Comparison of ENCODE assay signal across 8 cellular contexts in the genomic region with DNA sequence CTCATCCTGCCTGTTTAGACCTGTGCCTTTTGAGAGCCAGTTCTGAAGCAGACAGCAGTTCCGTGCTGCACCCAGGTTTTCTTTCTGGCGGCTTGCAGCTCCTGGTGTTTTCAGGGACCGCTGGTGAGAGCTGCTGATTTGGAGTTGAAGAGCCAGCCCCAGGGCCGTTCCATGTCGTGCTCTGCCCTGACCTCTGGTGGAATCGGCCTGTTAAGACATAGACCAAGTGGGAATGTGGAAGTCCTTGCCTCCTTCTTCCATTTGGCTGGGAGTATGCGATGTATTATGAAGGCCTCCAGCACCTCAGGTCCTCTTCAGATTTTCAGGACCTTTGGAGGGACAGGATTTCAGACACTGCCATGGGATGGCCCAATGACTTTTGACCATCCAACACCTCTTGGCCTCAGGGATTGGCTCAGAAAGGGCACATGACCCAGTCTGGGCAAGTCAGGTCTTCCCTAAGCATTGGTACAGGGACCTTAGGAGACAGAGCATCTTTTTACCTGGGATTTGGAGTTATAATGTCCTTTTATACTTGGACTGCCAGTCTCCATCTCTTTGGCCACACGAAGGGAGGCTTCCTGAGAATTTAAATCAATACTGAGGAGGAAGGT.
A peak's percentile ranks its signal among the peaks of the same experiment; 100 is the strongest.
DNase-seq lines count a peak whose midpoint lies in the region; ATAC-seq and TF ChIP-seq lines count a peak whose summit lies in the region.

No MANE protein-coding gene starts in this region.

- no peak overlapping the region for H3K27ac Mint-ChIP-seq in activated naive CD8-positive, alpha-beta T cell

- in situ Hi-C loops in SK-MEL-5 (cut with HindIII; ENCODE audit: low pct_unique_long_range_greater_than_20kb, low sequenced_read_pairs), result no loop called here

- ATAC-seq in GM21367 (IDR thresholded peaks at IDR 0.05; ENCODE audit: unreplicated experiment), result peak; percentile 75

- no peaks in the 10 kb centered on the region for H3K9me3 Mint-ChIP-seq in activated naive CD8-positive, alpha-beta T cell (ENCODE audit: low read depth)

- TF ChIP-seq EP300 in Ishikawa (IDR thresholded peaks at IDR 0.05; ENCODE audit: borderline replicate concordance), result no peak

- H3K4me1 Mint-ChIP-seq in activated naive CD8-positive, alpha-beta T cell (ENCODE audit: low read depth), result peaks cover 15% of the 10 kb centered on the region

- TF ChIP-seq RAD21 in Ishikawa (IDR thresholded peaks at IDR 0.05; ENCODE audit: low read depth), result peak; percentile 88

- intact Hi-C loops in head of caudate nucleus (cut with DNase I), result no loop called here

- peak overlapping the region; percentile 52 for H3K4me3 Mint-ChIP-seq in activated naive CD8-positive, alpha-beta T cell

- H3K27me3 Mint-ChIP-seq in activated naive CD8-positive, alpha-beta T cell, result peaks cover 18% of the 10 kb centered on the region

- peak; percentile 63 for DNase-seq in COLO829 (ENCODE audit: low spot score)
- DNase-seq in SK-MEL-5 (ENCODE audit: low read depth, low spot score), result peak; percentile 83
- peak; percentile 24 to 80 (median 56) for DNase-seq in head of caudate nucleus
- DNase-seq in pons (ENCODE audit: low spot score), result peak; percentile 64
- no peak for DNase-seq in cerebellar nuclear complex (lab: John Stamatoyannopoulos, UW)

- peaks cover 3% of the 10 kb centered on the region for H3K36me3 Mint-ChIP-seq in activated naive CD8-positive, alpha-beta T cell

TF ChIP-seq in Ishikawa, 13 proteins besides CTCF, POLR2A, EP300 and RAD21:
- TF ChIP-seq ZBTB7A (IDR thresholded peaks at IDR 0.05; ENCODE audit: low read depth), result no peak
- no peak for TF ChIP-seq CEBPB (IDR thresholded peaks at IDR 0.05)
- TF ChIP-seq FOXM1 (IDR thresholded peaks at IDR 0.05; ENCODE audit: borderline replicate concordance, low read depth), result no peak
- TF ChIP-seq, protein P1, sequence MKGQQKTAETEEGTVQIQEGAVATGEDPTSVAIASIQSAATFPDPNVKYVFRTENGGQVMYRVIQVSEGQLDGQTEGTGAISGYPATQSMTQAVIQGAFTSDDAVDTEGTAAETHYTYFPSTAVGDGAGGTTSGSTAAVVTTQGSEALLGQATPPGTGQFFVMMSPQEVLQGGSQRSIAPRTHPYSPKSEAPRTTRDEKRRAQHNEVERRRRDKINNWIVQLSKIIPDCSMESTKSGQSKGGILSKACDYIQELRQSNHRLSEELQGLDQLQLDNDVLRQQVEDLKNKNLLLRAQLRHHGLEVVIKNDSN (IDR thresholded peaks at IDR 0.05), result peak; percentile 65

Comparison
In these comparisons a context has a peak if more than half of its experiments do, and no peak if none do; other contexts are left out.
1. DNase-seq: peak in COLO829 (single experiment), SK-MEL-5 (single experiment), head of caudate nucleus (42 of 42) and pons (single experiment); none in cerebellar nuclear complex (0 of 2).